2 cellular contexts compared by ENCODE assay signal in genomic region chr4:55184600-55185523, GRCh38.
TF ChIP-seq lines count a peak whose summit lies in the region.

No MANE protein-coding gene starts in this region.

TF ChIP-seq in A549, 52 proteins besides CTCF, POLR2A, EP300 and RAD21 (continued from another document):
- TF ChIP-seq HES2 (IDR thresholded peaks at IDR 0.05): no peak
- TF ChIP-seq BHLHE40 (IDR thresholded peaks at IDR 0.05; ENCODE audit: low read depth, low read length): no peak
- TF ChIP-seq GATA3 (IDR thresholded peaks at IDR 0.05; ENCODE audit: borderline replicate concordance): no peak
- TF ChIP-seq MYC (IDR thresholded peaks at IDR 0.05; ENCODE audit: borderline replicate concordance, low read length): no peak
- TF ChIP-seq CBX8 (IDR thresholded peaks at IDR 0.05): no peak
- TF ChIP-seq RNF2 (IDR thresholded peaks at IDR 0.05; ENCODE audit: borderline replicate concordance, low read depth): no peak
- no peak for TF ChIP-seq ATOH8 (CRISPR knock-in tag; IDR thresholded peaks at IDR 0.05; ENCODE audit: low read depth)
- TF ChIP-seq HDAC2 (IDR thresholded peaks at IDR 0.05): no peak
- TF ChIP-seq, protein P1, sequence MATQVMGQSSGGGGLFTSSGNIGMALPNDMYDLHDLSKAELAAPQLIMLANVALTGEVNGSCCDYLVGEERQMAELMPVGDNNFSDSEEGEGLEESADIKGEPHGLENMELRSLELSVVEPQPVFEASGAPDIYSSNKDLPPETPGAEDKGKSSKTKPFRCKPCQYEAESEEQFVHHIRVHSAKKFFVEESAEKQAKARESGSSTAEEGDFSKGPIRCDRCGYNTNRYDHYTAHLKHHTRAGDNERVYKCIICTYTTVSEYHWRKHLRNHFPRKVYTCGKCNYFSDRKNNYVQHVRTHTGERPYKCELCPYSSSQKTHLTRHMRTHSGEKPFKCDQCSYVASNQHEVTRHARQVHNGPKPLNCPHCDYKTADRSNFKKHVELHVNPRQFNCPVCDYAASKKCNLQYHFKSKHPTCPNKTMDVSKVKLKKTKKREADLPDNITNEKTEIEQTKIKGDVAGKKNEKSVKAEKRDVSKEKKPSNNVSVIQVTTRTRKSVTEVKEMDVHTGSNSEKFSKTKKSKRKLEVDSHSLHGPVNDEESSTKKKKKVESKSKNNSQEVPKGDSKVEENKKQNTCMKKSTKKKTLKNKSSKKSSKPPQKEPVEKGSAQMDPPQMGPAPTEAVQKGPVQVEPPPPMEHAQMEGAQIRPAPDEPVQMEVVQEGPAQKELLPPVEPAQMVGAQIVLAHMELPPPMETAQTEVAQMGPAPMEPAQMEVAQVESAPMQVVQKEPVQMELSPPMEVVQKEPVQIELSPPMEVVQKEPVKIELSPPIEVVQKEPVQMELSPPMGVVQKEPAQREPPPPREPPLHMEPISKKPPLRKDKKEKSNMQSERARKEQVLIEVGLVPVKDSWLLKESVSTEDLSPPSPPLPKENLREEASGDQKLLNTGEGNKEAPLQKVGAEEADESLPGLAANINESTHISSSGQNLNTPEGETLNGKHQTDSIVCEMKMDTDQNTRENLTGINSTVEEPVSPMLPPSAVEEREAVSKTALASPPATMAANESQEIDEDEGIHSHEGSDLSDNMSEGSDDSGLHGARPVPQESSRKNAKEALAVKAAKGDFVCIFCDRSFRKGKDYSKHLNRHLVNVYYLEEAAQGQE (IDR thresholded peaks at IDR 0.05): no peak
TF ChIP-seq in A549: peak in this region for 0.

TF ChIP-seq in GM12878, 131 proteins besides CTCF, POLR2A, EP300 and RAD21 (continued from another document):
- no peak for TF ChIP-seq PBX3 (IDR thresholded peaks at IDR 0.05; ENCODE audit: insufficient replicate concordance, low read depth, low read length)
- no peak for TF ChIP-seq MEF2A (IDR thresholded peaks at IDR 0.05; ENCODE audit: insufficient read depth, low read depth, low read length)
- no peak for TF ChIP-seq IKZF1 (conservative IDR thresholded peaks at IDR 0.05)
- TF ChIP-seq JUND (IDR thresholded peaks at IDR 0.05; ENCODE audit: low read depth, low read length): no peak
